29 cellular contexts compared by ENCODE assay signal in the genomic region with DNA sequence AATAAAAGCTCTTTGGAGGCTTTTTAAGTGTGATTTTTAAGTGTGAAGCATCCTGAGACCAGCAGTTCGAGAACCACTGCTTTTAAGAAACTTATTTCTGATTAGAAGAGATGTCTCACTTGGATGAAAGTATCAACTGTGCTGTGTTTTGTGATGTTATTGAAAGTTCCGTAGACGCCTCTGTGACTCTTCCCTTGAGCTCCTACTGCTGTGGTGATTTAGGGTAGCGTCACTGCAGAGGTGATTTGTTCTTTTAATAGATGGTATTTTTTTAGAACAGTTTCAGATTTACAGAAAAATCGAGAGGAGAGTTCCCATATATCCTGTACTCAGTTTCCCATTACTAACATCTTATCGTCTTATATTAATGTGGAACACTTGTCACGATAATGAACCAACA. TPM values are rescaled to one million over a fixed set of nuclear protein-coding genes. Genes with fewer than 3 reads are reported as not detected.
"Had no signal": no experiment of that assay in that cellular context is flagged by ENCODE, and none has a peak within 500 bp of the region (broad histone marks: within the 10 kb centered on the region; RNA-seq: fewer than 3 reads in every experiment).

No MANE protein-coding gene starts in this region.

- H3K4me1 Mint-ChIP-seq: naive B cell; nephron progenitor cell; neural crest cell; stimulated activated memory B cell treated with anti-CD40 and anti-IgM and Interleukin-4, amounts not matched to agents 10 μg/mL and 1 μg/mL and 100 μg/mL, for 72 hours had no signal

- H3K4me3 ChIP-seq: ovary, prostate gland, right lobe of liver, sigmoid colon, stomach, thoracic aorta, thyroid gland, tibial nerve, upper lobe of left lung, vagina had no signal

- H3K27me3 ChIP-seq: neutrophil, ovary, right lobe of liver, sigmoid colon, stomach, thyroid gland, tibial nerve, upper lobe of left lung, vagina had no signal

- H3K4me3 Mint-ChIP-seq: naive B cell; naive thymus-derived CD8-positive, alpha-beta T cell; natural killer cell treated with Interleukin-12 subunit alpha and Interleukin-12 subunit beta and Interleukin-15 and Interleukin-18, amount 100 ng/mL, for 72 hours; nephron progenitor cell; neural crest cell; stimulated activated memory B cell treated with anti-CD40 and anti-IgM and Interleukin-4, amounts not matched to agents 10 μg/mL and 1 μg/mL and 100 μg/mL, for 72 hours; stimulated activated naive CD8-positive, alpha-beta T cell treated with anti-CD3 and anti-CD28 coated beads, Interleukin-15, Interleukin-2, amounts not matched to agents 100 ng/mL and 50 ng/mL, for 24 hours had no signal

- H3K4me1 ChIP-seq: parathyroid adenoma, prostate gland, right lobe of liver, sigmoid colon, stomach, thyroid gland, tibial nerve, upper lobe of left lung, vagina had no signal

- DNase-seq: naive B cell; naive thymus-derived CD8-positive, alpha-beta T cell; nephron progenitor cell; nucleus accumbens; ovary; posterior cingulate gyrus; right cardiac atrium; right lobe of liver; sigmoid colon; small intestine; stimulated activated CD4-positive, alpha-beta T cell treated with anti-CD3 and anti-CD28 coated beads, Interleukin-15, amount 100 ng/mL, for 24 hours; stimulated activated CD4-positive, alpha-beta T cell treated with anti-CD3 and anti-CD28 coated beads, Interleukin-2, amount 100 ng/mL, for 24 hours; stimulated activated CD4-positive, alpha-beta T cell treated with anti-CD3 and anti-CD28 coated beads, Interleukin-2, amount 100 ng/mL, for 48 hours; stimulated activated CD4-positive, alpha-beta T cell treated with anti-CD3 and anti-CD28 coated beads, Interleukin-4, amount 100 ng/mL, for 24 hours; stimulated activated naive CD4-positive, alpha-beta T cell treated with Interleukin-2 at 50 U/mL for 16 hours; stomach; thyroid gland; trophoblast cell; upper lobe of left lung had no signal

- H3K9me3 Mint-ChIP-seq: naive B cell; naive thymus-derived CD8-positive, alpha-beta T cell; natural killer cell treated with Interleukin-12 subunit alpha and Interleukin-12 subunit beta and Interleukin-15 and Interleukin-18, amount 100 ng/mL, for 72 hours; nephron progenitor cell; neural crest cell; stimulated activated memory B cell treated with anti-CD40 and anti-IgM and Interleukin-4, amounts not matched to agents 10 μg/mL and 1 μg/mL and 100 μg/mL, for 72 hours; stimulated activated naive CD8-positive, alpha-beta T cell treated with anti-CD3 and anti-CD28 coated beads, Interleukin-15, Interleukin-2, amounts not matched to agents 100 ng/mL and 50 ng/mL, for 24 hours had no signal

- H3K27ac ChIP-seq: neutrophil, ovary, parathyroid adenoma, prostate gland, right lobe of liver, sigmoid colon, stomach, thoracic aorta, thyroid gland, tibial nerve, upper lobe of left lung, vagina had no signal

- H3K27ac Mint-ChIP-seq: naive B cell; naive thymus-derived CD8-positive, alpha-beta T cell; natural killer cell treated with Interleukin-12 subunit alpha and Interleukin-12 subunit beta and Interleukin-15 and Interleukin-18, amount 100 ng/mL, for 72 hours; nephron progenitor cell; stimulated activated memory B cell treated with anti-CD40 and anti-IgM and Interleukin-4, amounts not matched to agents 10 μg/mL and 1 μg/mL and 100 μg/mL, for 72 hours; stimulated activated naive CD8-positive, alpha-beta T cell treated with anti-CD3 and anti-CD28 coated beads, Interleukin-15, Interleukin-2, amounts not matched to agents 100 ng/mL and 50 ng/mL, for 24 hours had no signal

- ATAC-seq: naive thymus-derived CD8-positive, alpha-beta T cell; natural killer cell treated with Interleukin-12 subunit alpha and Interleukin-12 subunit beta and Interleukin-15 and Interleukin-18, amount 100 ng/mL, for 72 hours; right cardiac atrium; right lobe of liver; stimulated activated memory B cell treated with anti-CD40 and anti-IgM and Interleukin-4, amounts not matched to agents 10 μg/mL and 1 μg/mL and 100 μg/mL, for 72 hours had no signal

- H3K27me3 Mint-ChIP-seq: naive B cell; naive thymus-derived CD8-positive, alpha-beta T cell; natural killer cell treated with Interleukin-12 subunit alpha and Interleukin-12 subunit beta and Interleukin-15 and Interleukin-18, amount 100 ng/mL, for 72 hours; stimulated activated memory B cell treated with anti-CD40 and anti-IgM and Interleukin-4, amounts not matched to agents 10 μg/mL and 1 μg/mL and 100 μg/mL, for 72 hours; stimulated activated naive CD8-positive, alpha-beta T cell treated with anti-CD3 and anti-CD28 coated beads, Interleukin-15, Interleukin-2, amounts not matched to agents 100 ng/mL and 50 ng/mL, for 24 hours had no signal

- H3K36me3 ChIP-seq: ovary had no signal

- H3K9me3 ChIP-seq: neutrophil, ovary, prostate gland, right lobe of liver, sigmoid colon, stomach, thoracic aorta, thyroid gland, tibial nerve, upper lobe of left lung, vagina had no signal

RNA-seq across cellular contexts. Expression of a gene that starts 57.8 kb away (rescaled TPM):
- total RNA-seq: neural crest cell had no signal
